19 cellular contexts compared by ENCODE assay signal in genomic region chr14:23933706-23934105, GRCh38. TPM values are rescaled to one million over a fixed set of nuclear protein-coding genes. Genes with fewer than 3 reads are reported as not detected.
DNase-seq lines count a peak whose midpoint lies in the region; ATAC-seq and TF ChIP-seq lines count a peak whose summit lies in the region.
"Had no signal": no experiment of that assay in that cellular context is flagged by ENCODE, and none has a peak within 500 bp of the region (broad histone marks: within the 10 kb centered on the region; RNA-seq: fewer than 3 reads in every experiment).

No MANE protein-coding gene starts in this region.

- H3K36me3 ChIP-seq in neural progenitor cell, result no peaks in the 10 kb centered on the region
- H3K36me3 ChIP-seq: BLaER1 had no signal

- no peak overlapping the region for H3K9ac ChIP-seq in neural progenitor cell
- H3K9ac ChIP-seq: BLaER1 had no signal

- no peak overlapping the region for H3K4me2 ChIP-seq in neural progenitor cell
- H3K4me2 ChIP-seq: BLaER1 had no signal

- intact Hi-C loops in activated CD8-positive, alpha-beta T cell treated with anti-CD3 and anti-CD28 coated beads for 36 hours (cut with micrococcal nuclease), result loop anchor here (10.0 kb wide), 1 partner anchor 209 kb away; no protein-coding TSS in a partner anchor

- H4K20me1 ChIP-seq in neural progenitor cell (ENCODE audit: low read depth), result no peaks in the 10 kb centered on the region
- H4K20me1 ChIP-seq: BLaER1 had no signal

- no peak overlapping the region for H3K27ac ChIP-seq in neural progenitor cell
- H3K27ac ChIP-seq: 22Rv1, BLaER1, C4-2B had no signal

- H3K4me1 Mint-ChIP-seq in activated CD8-positive, alpha-beta T cell treated with anti-CD3 and anti-CD28 coated beads, Interleukin-2, amount 10 ng/mL, durations not matched to agents 7 days and 5 days (ENCODE audit: low read depth), result no peaks in the 10 kb centered on the region
- H3K4me1 Mint-ChIP-seq in activated CD8-positive, alpha-beta T cell treated with anti-CD3 and anti-CD28 coated beads for 36 hours (ENCODE audit: low read depth), result no peaks in the 10 kb centered on the region
- H3K4me1 Mint-ChIP-seq in mesothelial cell of epicardium, result peaks cover 36% of the 10 kb centered on the region
- no peaks in the 10 kb centered on the region for H3K4me1 Mint-ChIP-seq in neural progenitor cell
- peaks cover 0 to 5% of the 10 kb centered on the region in 2 donors for H3K4me1 Mint-ChIP-seq in stimulated activated naive B cell treated with anti-CD40 and anti-IgM and Interleukin-4, amounts not matched to agents 10 μg/mL and 1 μg/mL and 100 μg/mL, for 72 hours
- H3K4me1 Mint-ChIP-seq: B cell; CD4-positive, CD25-positive, alpha-beta regulatory T cell had no signal

- no peaks in the 10 kb centered on the region for H3K9me3 Mint-ChIP-seq in activated CD8-positive, alpha-beta T cell treated with anti-CD3 and anti-CD28 coated beads, Interleukin-2, amount 10 ng/mL, durations not matched to agents 7 days and 5 days (ENCODE audit: insufficient read depth)
- no peaks in the 10 kb centered on the region for H3K9me3 Mint-ChIP-seq in activated CD8-positive, alpha-beta T cell treated with anti-CD3 and anti-CD28 coated beads for 36 hours
- H3K9me3 Mint-ChIP-seq in mesothelial cell of epicardium, result no peaks in the 10 kb centered on the region
- no peaks in the 10 kb centered on the region for H3K9me3 Mint-ChIP-seq in neural progenitor cell
- H3K9me3 Mint-ChIP-seq in stimulated activated naive B cell treated with anti-CD40 and anti-IgM and Interleukin-4, amounts not matched to agents 10 μg/mL and 1 μg/mL and 100 μg/mL, for 72 hours, result no peaks in the 10 kb centered on the region
- H3K9me3 Mint-ChIP-seq: CD4-positive, CD25-positive, alpha-beta regulatory T cell; CD8-positive, alpha-beta T cell had no signal

- ATAC-seq in activated CD8-positive, alpha-beta T cell treated with anti-CD3 and anti-CD28 coated beads, Interleukin-2, amount 10 ng/mL, durations not matched to agents 7 days and 5 days, result no peak
- ATAC-seq in activated CD8-positive, alpha-beta T cell treated with anti-CD3 and anti-CD28 coated beads for 36 hours, result no peak
- ATAC-seq in HG03354 (IDR thresholded peaks at IDR 0.05; ENCODE audit: poor library complexity, severe bottlenecking, unreplicated experiment), result no peak
- ATAC-seq in stimulated activated naive B cell treated with anti-CD40 and anti-IgM and Interleukin-4, amounts not matched to agents 10 μg/mL and 1 μg/mL and 100 μg/mL, for 72 hours (replicated peaks), result no peak
- ATAC-seq in GM21515 (IDR thresholded peaks at IDR 0.05; ENCODE audit: unreplicated experiment), result no peak
- ATAC-seq: CD8-positive, alpha-beta T cell had no signal

- no peak for TF ChIP-seq EP300 in Ishikawa (IDR thresholded peaks at IDR 0.05; ENCODE audit: borderline replicate concordance)

- POLR2A ChIA-PET in activated CD8-positive, alpha-beta T cell treated with anti-CD3 and anti-CD28 coated beads, Interleukin-2, amount 10 ng/mL, durations not matched to agents 7 days and 5 days (lab: Charles Lee), result no interaction called here
- POLR2A ChIA-PET in activated CD8-positive, alpha-beta T cell treated with anti-CD3 and anti-CD28 coated beads for 36 hours (lab: Charles Lee), result no interaction called here

- peak; percentile 12 for DNase-seq in activated CD8-positive, alpha-beta T cell treated with anti-CD3 and anti-CD28 coated beads, Interleukin-2, amount 10 ng/mL, durations not matched to agents 7 days and 5 days
- DNase-seq in activated CD8-positive, alpha-beta T cell treated with anti-CD3 and anti-CD28 coated beads for 36 hours, result no peak
- no peak for DNase-seq in mesothelial cell of epicardium (ENCODE audit: low spot score in 2 of 2, unreplicated experiment in 2 of 2)
- DNase-seq in neural progenitor cell (ENCODE audit: low spot score), result peak; percentile 2
- DNase-seq in stimulated activated naive B cell treated with anti-CD40 and anti-IgM and Interleukin-4, amounts not matched to agents 10 μg/mL and 1 μg/mL and 100 μg/mL, for 72 hours, result no peak
- DNase-seq: Caco-2; CD4-positive, CD25-positive, alpha-beta regulatory T cell; CD8-positive, alpha-beta T cell; DMS153; DND-41; GOT3; HCEC 1CT had no signal

- no peaks in the 10 kb centered on the region for H3K27me3 ChIP-seq in neural progenitor cell
- H3K27me3 ChIP-seq: BLaER1 had no signal

- H3K4me1 ChIP-seq in neural progenitor cell, result no peaks in the 10 kb centered on the region
- H3K4me1 ChIP-seq: BLaER1 had no signal

- no peak overlapping the region for H2AFZ ChIP-seq in neural progenitor cell (replicated peaks)

- no peak overlapping the region for H3K27ac Mint-ChIP-seq in activated CD8-positive, alpha-beta T cell treated with anti-CD3 and anti-CD28 coated beads, Interleukin-2, amount 10 ng/mL, durations not matched to agents 7 days and 5 days
- no peak overlapping the region for H3K27ac Mint-ChIP-seq in activated CD8-positive, alpha-beta T cell treated with anti-CD3 and anti-CD28 coated beads for 36 hours
- H3K27ac Mint-ChIP-seq in mesothelial cell of epicardium (peak overlapping the region; percentile 65), neural progenitor cell (no peak overlapping the region)
- no peak overlapping the region for H3K27ac Mint-ChIP-seq in stimulated activated naive B cell treated with anti-CD40 and anti-IgM and Interleukin-4, amounts not matched to agents 10 μg/mL and 1 μg/mL and 100 μg/mL, for 72 hours
- H3K27ac Mint-ChIP-seq: B cell; CD8-positive, alpha-beta T cell had no signal

- CTCF ChIA-PET in activated CD8-positive, alpha-beta T cell treated with anti-CD3 and anti-CD28 coated beads, Interleukin-2, amount 10 ng/mL, durations not matched to agents 7 days and 5 days (lab: Charles Lee), result interaction anchor here (1.0 to 2.0 kb wide), 5 partner anchors 23 to 345 kb away, joined by 3 to 7 read pairs (median 4); no protein-coding TSS in a partner anchor
- CTCF ChIA-PET in activated CD8-positive, alpha-beta T cell treated with anti-CD3 and anti-CD28 coated beads for 36 hours (lab: Charles Lee), result interaction anchor here (1.4 to 6.5 kb wide), 3 partner anchors 23 to 302 kb away, joined by 5 to 45 read pairs (median 5); no protein-coding TSS in a partner anchor

- no peak for TF ChIP-seq RAD21 in Ishikawa (IDR thresholded peaks at IDR 0.05; ENCODE audit: low read depth)

- no peak overlapping the region for H3K4me3 Mint-ChIP-seq in activated CD8-positive, alpha-beta T cell treated with anti-CD3 and anti-CD28 coated beads, Interleukin-2, amount 10 ng/mL, durations not matched to agents 7 days and 5 days
- no peak overlapping the region for H3K4me3 Mint-ChIP-seq in activated CD8-positive, alpha-beta T cell treated with anti-CD3 and anti-CD28 coated beads for 36 hours
- no peak overlapping the region for H3K4me3 Mint-ChIP-seq in mesothelial cell of epicardium
- H3K4me3 Mint-ChIP-seq in neural progenitor cell, result no peak overlapping the region
- no peak overlapping the region for H3K4me3 Mint-ChIP-seq in stimulated activated naive B cell treated with anti-CD40 and anti-IgM and Interleukin-4, amounts not matched to agents 10 μg/mL and 1 μg/mL and 100 μg/mL, for 72 hours
- H3K4me3 Mint-ChIP-seq: B cell; CD4-positive, CD25-positive, alpha-beta regulatory T cell; CD8-positive, alpha-beta T cell had no signal

- no peak overlapping the region for H3K4me3 ChIP-seq in neural progenitor cell
- H3K4me3 ChIP-seq: BLaER1 had no signal

- peaks cover 4% of the 10 kb centered on the region for H3K27me3 Mint-ChIP-seq in activated CD8-positive, alpha-beta T cell treated with anti-CD3 and anti-CD28 coated beads, Interleukin-2, amount 10 ng/mL, durations not matched to agents 7 days and 5 days (ENCODE audit: low read depth)
- no peaks in the 10 kb centered on the region for H3K27me3 Mint-ChIP-seq in activated CD8-positive, alpha-beta T cell treated with anti-CD3 and anti-CD28 coated beads for 36 hours
- H3K27me3 Mint-ChIP-seq in mesothelial cell of epicardium (ENCODE audit: low read depth) (no peaks in the 10 kb centered on the region), neural progenitor cell (ENCODE audit: insufficient read depth, low read depth) (no peaks in the 10 kb centered on the region)
- peaks cover 8 to 11% of the 10 kb centered on the region in 2 donors for H3K27me3 Mint-ChIP-seq in stimulated activated naive B cell treated with anti-CD40 and anti-IgM and Interleukin-4, amounts not matched to agents 10 μg/mL and 1 μg/mL and 100 μg/mL, for 72 hours

- no peaks in the 10 kb centered on the region for H3K36me3 Mint-ChIP-seq in activated CD8-positive, alpha-beta T cell treated with anti-CD3 and anti-CD28 coated beads, Interleukin-2, amount 10 ng/mL, durations not matched to agents 7 days and 5 days (ENCODE audit: low read depth)
- H3K36me3 Mint-ChIP-seq in activated CD8-positive, alpha-beta T cell treated with anti-CD3 and anti-CD28 coated beads for 36 hours (ENCODE audit: low read depth), result no peaks in the 10 kb centered on the region
- H3K36me3 Mint-ChIP-seq in mesothelial cell of epicardium (no peaks in the 10 kb centered on the region), neural progenitor cell (no peaks in the 10 kb centered on the region)
- no peaks in the 10 kb centered on the region for H3K36me3 Mint-ChIP-seq in stimulated activated naive B cell treated with anti-CD40 and anti-IgM and Interleukin-4, amounts not matched to agents 10 μg/mL and 1 μg/mL and 100 μg/mL, for 72 hours
- H3K36me3 Mint-ChIP-seq: CD4-positive, CD25-positive, alpha-beta regulatory T cell; CD8-positive, alpha-beta T cell had no signal

- H3F3A ChIP-seq in neural progenitor cell (ENCODE audit: low read depth), result no peaks in the 10 kb centered on the region

- no peaks in the 10 kb centered on the region for H3K9me3 ChIP-seq in neural progenitor cell (ENCODE audit: low read depth)
- H3K9me3 ChIP-seq: BLaER1, Caco-2 had no signal

- H3K79me2 ChIP-seq in neural progenitor cell (ENCODE audit: low read depth), result no peaks in the 10 kb centered on the region

- no peak for TF ChIP-seq CTCF in activated CD8-positive, alpha-beta T cell treated with anti-CD3 and anti-CD28 coated beads for 36 hours (IDR thresholded peaks at IDR 0.05)
- no peak for TF ChIP-seq CTCF in mesothelial cell of epicardium (IDR thresholded peaks at IDR 0.05; ENCODE audit: unreplicated experiment)
- no peak for TF ChIP-seq CTCF in neural progenitor cell (IDR thresholded peaks at IDR 0.05)

TF ChIP-seq in Ishikawa, 13 proteins besides CTCF, POLR2A, EP300 and RAD21 (continues in another document):
- TF ChIP-seq TEAD4 (IDR thresholded peaks at IDR 0.05), result peak; percentile 7; the same call in 1 of the 2 replicates

RNA-seq across cellular contexts. Expression of gene DHRS4, which starts 19.9 kb away (rescaled TPM):
- total RNA-seq in activated CD8-positive, alpha-beta T cell treated with anti-CD3 and anti-CD28 coated beads, Interleukin-2, amount 10 ng/mL, durations not matched to agents 7 days and 5 days, result 10 to 100 TPM; 18.3 to 19.4 TPM
- total RNA-seq in activated CD8-positive, alpha-beta T cell treated with anti-CD3 and anti-CD28 coated beads for 36 hours, result 10 to 100 TPM; 19.9 to 21.7 TPM
- total RNA-seq in mesothelial cell of epicardium, result 20.9 to 23.7 TPM (median 22.0 TPM) in 3 replicates
- total RNA-seq in neural progenitor cell (ENCODE audit: low replicate concordance), result 18.6 and 20.4 TPM in 2 replicates

RNA-seq across cellular contexts. Expression of gene DHRS4L2, which starts 55.0 kb away (rescaled TPM):
- total RNA-seq in activated CD8-positive, alpha-beta T cell treated with anti-CD3 and anti-CD28 coated beads, Interleukin-2, amount 10 ng/mL, durations not matched to agents 7 days and 5 days, result 10 to 100 TPM; 17.7 to 19.1 TPM
- 10 to 100 TPM; 20.8 to 24.3 TPM for total RNA-seq in activated CD8-positive, alpha-beta T cell treated with anti-CD3 and anti-CD28 coated beads for 36 hours
- 19.1 to 23.2 TPM (median 22.5 TPM) in 3 replicates for total RNA-seq in mesothelial cell of epicardium
- total RNA-seq in neural progenitor cell (ENCODE audit: low replicate concordance), result 3.6 and 7.4 TPM in 2 replicates

Comparison
In these comparisons a context has a peak if more than half of its experiments do, and no peak if none do; other contexts are left out.
1. DNase-seq: peak in activated CD8-positive, alpha-beta T cell treated with anti-CD3 and anti-CD28 coated beads, Interleukin-2, amount 10 ng/mL, durations not matched to agents 7 days and 5 days (single experiment) and neural progenitor cell (single experiment); none in activated CD8-positive, alpha-beta T cell treated with anti-CD3 and anti-CD28 coated beads for 36 hours (single experiment), mesothelial cell of epicardium (0 of 2) and stimulated activated naive B cell treated with anti-CD40 and anti-IgM and Interleukin-4, amounts not matched to agents 10 μg/mL and 1 μg/mL and 100 μg/mL, for 72 hours (single experiment).